ENCODE assay signal across 16 cellular contexts in the genomic region with DNA sequence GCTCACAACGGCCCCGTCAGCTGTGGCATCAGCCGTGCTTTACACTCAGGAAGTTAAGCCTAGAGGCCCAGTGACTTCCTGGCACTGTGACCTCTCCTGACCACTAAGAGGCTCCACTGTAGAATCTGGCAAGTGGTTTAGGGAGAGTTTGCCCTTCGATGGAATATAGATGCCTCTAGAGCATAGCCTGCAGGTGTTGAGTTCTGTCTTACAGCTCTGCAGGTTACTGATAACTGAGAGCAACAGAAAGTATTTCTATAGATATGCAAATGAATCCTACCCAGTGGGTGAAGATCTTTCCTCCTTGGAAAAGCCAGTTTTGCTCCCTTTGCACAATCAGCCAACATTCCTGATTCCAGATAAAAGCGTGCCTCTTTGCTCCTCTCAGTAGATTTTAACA.
"Had no signal": no experiment of that assay in that cellular context is flagged by ENCODE, and none has a peak within 500 bp of the region (broad histone marks: within the 10 kb centered on the region; RNA-seq: fewer than 3 reads in every experiment).

No MANE protein-coding gene starts in this region.

- H3K27me3 ChIP-seq: body of pancreas, tibial nerve, vagina had no signal

- H3K27ac ChIP-seq: body of pancreas, coronary artery, tibial nerve, vagina had no signal

- H3K4me1 ChIP-seq: tibial nerve, vagina had no signal

- H3K36me3 ChIP-seq: tibial nerve, vagina had no signal

- H3K9me3 ChIP-seq: body of pancreas, mucosa of descending colon, tibial nerve, vagina had no signal

- H3K4me3 ChIP-seq: body of pancreas, coronary artery, mucosa of descending colon, smooth muscle cell, tibial nerve, vagina had no signal

- DNase-seq: activated CD4-positive, alpha-beta T cell treated with anti-CD3 and anti-CD28 coated beads, Interleukin-2, amount 50 U/mL, for 48 hours; activated effector memory CD4-positive, alpha-beta T cell treated with anti-CD3 and anti-CD28 coated beads, Interleukin-2, amount 50 U/mL, for 16 hours; activated T-cell treated with anti-CD3 and anti-CD28 coated beads, Interleukin-2, amount 50 U/mL, for 4 hours; amniotic stem cell; body of pancreas; central memory CD4-positive, alpha-beta T cell; effector CD4-positive, alpha-beta T cell; mammary epithelial cell; mucosa of descending colon; naive thymus-derived CD8-positive, alpha-beta T cell; nucleus accumbens; right cardiac atrium had no signal
